In genomic region chr18:51458861-51459260, GRCh38 we compare ENCODE assay signal across 20 cellular contexts.
DNase-seq lines count a peak whose midpoint lies in the region; ATAC-seq, FAIRE-seq and TF ChIP-seq lines count a peak whose summit lies in the region.
"Had no signal": no experiment of that assay in that cellular context is flagged by ENCODE, and none has a peak within 500 bp of the region (broad histone marks: within the 10 kb centered on the region; RNA-seq: fewer than 3 reads in every experiment).

No MANE protein-coding gene starts in this region.

- no peaks in the 10 kb centered on the region for H3K27me3 ChIP-seq in pancreas
- no peaks in the 10 kb centered on the region for H3K27me3 ChIP-seq in SJCRH30
- H3K27me3 ChIP-seq in CD8-positive, alpha-beta memory T cell (ENCODE audit: insufficient read depth, low read length, poor library complexity, severe bottlenecking) = no peaks in the 10 kb centered on the region
- H3K27me3 ChIP-seq: BLaER1 had no signal

- CTCF ChIA-PET in CD8-positive, alpha-beta memory T cell (lab: Charles Lee) = no interaction called here

- WGBS in pancreas, 2 donors = 84 to 93% methylated on average over 1 of the region's 1 CpG

- H3K4me3 ChIP-seq in pancreas = no peak overlapping the region
- H3K4me3 ChIP-seq in SJCRH30 = no peak overlapping the region
- H3K4me3 ChIP-seq in CD8-positive, alpha-beta memory T cell (ENCODE audit: low read length) = no peak overlapping the region
- H3K4me3 ChIP-seq: BLaER1, GM23338 had no signal

- intact Hi-C loops in pancreas (cut with DNase I) = no loop called here
- intact Hi-C loops in left colon (cut with DNase I, micrococcal nuclease) = no loop called here

- H3K27ac ChIP-seq in pancreas (no peak overlapping the region), SJCRH30 (no peak overlapping the region)
- no peak overlapping the region for H3K27ac ChIP-seq in CD8-positive, alpha-beta memory T cell (ENCODE audit: low read depth, low read length)
- H3K27ac ChIP-seq: BLaER1, C4-2B had no signal

- no peak for DNase-seq in RCC 7860 (ENCODE audit: low spot score)
- no peak for DNase-seq in frontal cortex (ENCODE audit: low spot score in 2 of 2)
- DNase-seq in pancreas = no peak
- DNase-seq in left colon = no peak
- no peak for DNase-seq in SJCRH30
- no peak for DNase-seq in CD8-positive, alpha-beta memory T cell
- DNase-seq: CD4-positive, CD25-positive, alpha-beta regulatory T cell; CD8-positive, alpha-beta T cell; DMS 273 treated with DMSO at 0.1 percent for 48 hours; DMS79; EL; GF-D8; H9 had no signal

- H3K9me3 ChIP-seq in pancreas = no peaks in the 10 kb centered on the region
- no peaks in the 10 kb centered on the region for H3K9me3 ChIP-seq in SJCRH30 (replicated peaks)
- H3K9me3 ChIP-seq in CD8-positive, alpha-beta memory T cell (ENCODE audit: low read length) = no peaks in the 10 kb centered on the region
- H3K9me3 ChIP-seq: BLaER1 had no signal

- no peak overlapping the region for H3K4me3 Mint-ChIP-seq in CD8-positive, alpha-beta memory T cell
- H3K4me3 Mint-ChIP-seq: B cell; CD4-positive, CD25-positive, alpha-beta regulatory T cell; CD8-positive, alpha-beta T cell; GM23338; H9 had no signal

- ATAC-seq in pancreas = no peak
- no peak for ATAC-seq in left colon
- ATAC-seq: CD8-positive, alpha-beta T cell; GM23338; HCT116 had no signal

- TF ChIP-seq CTCF in pancreas (IDR thresholded peaks at IDR 0.05) = no peak

- H3K36me3 ChIP-seq in pancreas = no peaks in the 10 kb centered on the region
- H3K36me3 ChIP-seq in SJCRH30 = peaks cover 3% of the 10 kb centered on the region; the same call in 1 of the 2 replicates
- no peaks in the 10 kb centered on the region for H3K36me3 ChIP-seq in CD8-positive, alpha-beta memory T cell (ENCODE audit: insufficient read depth, low read length)
- H3K36me3 ChIP-seq: BLaER1 had no signal

- H3K9me3 Mint-ChIP-seq in CD8-positive, alpha-beta memory T cell = no peaks in the 10 kb centered on the region
- H3K9me3 Mint-ChIP-seq: CD4-positive, CD25-positive, alpha-beta regulatory T cell; CD8-positive, alpha-beta T cell; GM23338 had no signal

- FAIRE-seq in RCC 7860 (lab: Jason Lieb, UNC) (peak; percentile 55), frontal cortex (lab: Jason Lieb, UNC) (peak; percentile 93), pancreas (lab: Jason Lieb, UNC) (peak; percentile 59)
- FAIRE-seq: GM12891, GM18507 had no signal

- H3K36me3 Mint-ChIP-seq in CD8-positive, alpha-beta memory T cell = no peaks in the 10 kb centered on the region
- H3K36me3 Mint-ChIP-seq: CD4-positive, CD25-positive, alpha-beta regulatory T cell; CD8-positive, alpha-beta T cell had no signal

- H3K27ac Mint-ChIP-seq in CD8-positive, alpha-beta memory T cell = no peak overlapping the region
- H3K27ac Mint-ChIP-seq: B cell; CD4-positive, CD25-positive, alpha-beta regulatory T cell; CD8-positive, alpha-beta T cell; GM23338; H9 had no signal

- POLR2A ChIA-PET in CD8-positive, alpha-beta memory T cell (lab: Charles Lee) = no interaction called here

- peaks cover 2 to 19% of the 10 kb centered on the region in 2 donors for H3K27me3 Mint-ChIP-seq in CD8-positive, alpha-beta memory T cell

- H3K4me1 ChIP-seq in pancreas (no peaks in the 10 kb centered on the region), SJCRH30 (peaks cover 32% of the 10 kb centered on the region)
- H3K4me1 ChIP-seq in CD8-positive, alpha-beta memory T cell (ENCODE audit: insufficient read depth, low read length) = no peaks in the 10 kb centered on the region
- H3K4me1 ChIP-seq: BLaER1 had no signal

- H3K4me1 Mint-ChIP-seq in CD8-positive, alpha-beta memory T cell = no peaks in the 10 kb centered on the region
- H3K4me1 Mint-ChIP-seq: B cell; CD4-positive, CD25-positive, alpha-beta regulatory T cell had no signal
